ENCODE assay signal across 8 cellular contexts in genomic region chr4:1520795-1521576, GRCh38.
A peak's percentile ranks its signal among the peaks of the same experiment; 100 is the strongest.
DNase-seq lines count a peak whose midpoint lies in the region; ATAC-seq, FAIRE-seq and TF ChIP-seq lines count a peak whose summit lies in the region.
"Not testable (repeated sequence)": the region's sequence is repeated elsewhere in the genome, so short reads cannot be mapped to it uniquely, and the experiment has no call there.

No MANE protein-coding gene starts in this region.

- DNase-seq in ELF-1 (ENCODE audit: low read depth, low spot score) = peak; percentile 38
- peak; percentile 54 for DNase-seq in NCI-H748 (lab: John Stamatoyannopoulos, UW; ENCODE audit: unreplicated experiment)
- DNase-seq in WERI-Rb-1 = peak; percentile 74
- DNase-seq in amniotic epithelial cell (ENCODE audit: low read depth) = peak; percentile 4
- peak; percentile 63 for DNase-seq in lung (ENCODE audit: low spot score)
- DNase-seq in retina = peak; percentile 86
- peak; percentile 53 for DNase-seq in urothelium cell line (ENCODE audit: low spot score)

- TF ChIP-seq CTCF in WERI-Rb-1 (IDR thresholded peaks at IDR 0.05; ENCODE audit: low read depth, low read length); gastroesophageal sphincter (IDR thresholded peaks at IDR 0.05); lung (IDR thresholded peaks at IDR 0.05; ENCODE audit: control extremely low read depth, extremely low read depth): not testable (repeated sequence)

- peaks cover 0 to 14% (median 0%) of the 10 kb centered on the region in 3 donors for H3K4me1 ChIP-seq in gastroesophageal sphincter
- not testable (repeated sequence) for H3K4me1 ChIP-seq in lung (ENCODE audit: control insufficient read depth in 2 of 2, insufficient read depth in 2 of 2, low read length in 2 of 2)

- WGBS in gastroesophageal sphincter (ENCODE audit: low coverage in 1 of 2), 2 donors = 2% methylated on average over 12 of the region's 79 CpGs; no CpG with 5 or more reads in 1 of the 2 donors
- 7 to 11% methylated on average over 38 to 61 of the region's 79 CpGs for WGBS in lung, 2 donors

- not testable (repeated sequence) for FAIRE-seq in urothelium cell line (lab: Jason Lieb, UNC)

- ATAC-seq in gastroesophageal sphincter = peak; percentile 32
- peak; percentile 59 for ATAC-seq in lung (ENCODE audit: insufficient read depth, low FRiP score)

- H3K9me3 ChIP-seq in WERI-Rb-1 (ENCODE audit: severe bottlenecking); lung (ENCODE audit: control insufficient read depth in 2 of 2, insufficient read depth in 1 of 2, low read length in 1 of 2): not testable (repeated sequence)
- H3K9me3 ChIP-seq in gastroesophageal sphincter = peaks cover 0 to 29% (median 0%) of the 10 kb centered on the region in 3 donors

- TF ChIP-seq POLR2A in gastroesophageal sphincter (IDR thresholded peaks at IDR 0.05) = not testable (repeated sequence)

- H3K4me3 ChIP-seq in WERI-Rb-1 (ENCODE audit: low read depth, low read length) = peak overlapping the region; percentile 25
- peak overlapping the region in 1 of 2 donors; percentile 40 for H3K4me3 ChIP-seq in gastroesophageal sphincter
- not testable (repeated sequence) for H3K4me3 ChIP-seq in lung

- not testable (repeated sequence) for H3K36me3 ChIP-seq in WERI-Rb-1; gastroesophageal sphincter; lung (ENCODE audit: control insufficient read depth in 2 of 2, insufficient read depth in 2 of 2, low read length in 2 of 2)

- not testable (repeated sequence) for H3K27me3 ChIP-seq in WERI-Rb-1 (ENCODE audit: insufficient read depth, low read depth, severe bottlenecking); lung (ENCODE audit: control insufficient read depth, insufficient read depth)
- peaks cover 95% of the 10 kb centered on the region for H3K27me3 ChIP-seq in gastroesophageal sphincter

- not testable (repeated sequence) for TF ChIP-seq EP300 in gastroesophageal sphincter (IDR thresholded peaks at IDR 0.05)

- H3K27ac ChIP-seq in WERI-Rb-1 (peak overlapping the region; percentile 73), gastroesophageal sphincter (peak overlapping the region in 1 of 4 donors; percentile 78)
- not testable (repeated sequence) for H3K27ac ChIP-seq in lung (ENCODE audit: low read depth in 1 of 2, low read length in 1 of 2)

Comparison
In these comparisons a context has a peak if more than half of its experiments do, and no peak if none do; other contexts are left out.
1. DNase-seq: peak in every context shown above with its lines; median percentile 86 in retina; 74 in WERI-Rb-1; 63 in lung; 54 in NCI-H748; 53 in urothelium cell line; 38 in ELF-1; 4 in amniotic epithelial cell.